1 cellular context compared by ENCODE assay signal in the genomic region with DNA sequence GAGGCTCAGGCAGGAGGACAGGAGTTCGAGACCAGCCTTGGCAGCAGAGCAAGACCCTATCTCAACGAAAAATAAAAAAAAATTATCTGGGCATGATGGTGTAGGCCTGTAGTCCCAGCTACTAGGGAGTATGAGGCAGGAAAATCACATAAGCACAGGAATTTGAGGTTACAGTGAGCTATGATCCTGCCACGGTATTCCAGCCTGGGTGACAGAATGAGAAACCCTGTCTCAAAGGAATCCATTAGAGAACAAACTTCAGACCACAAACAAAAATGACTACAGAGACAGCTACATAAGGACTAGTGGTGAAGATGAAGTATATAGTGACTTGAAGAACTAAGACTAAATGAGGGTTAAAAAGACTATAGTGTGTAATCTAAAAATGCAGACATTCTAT.
TF ChIP-seq lines count a peak whose summit lies in the region.

No MANE protein-coding gene starts in this region.

TF ChIP-seq in IMR-90, 13 proteins besides CTCF, POLR2A, EP300 and RAD21 (continued from another document):
- TF ChIP-seq, protein P1, sequence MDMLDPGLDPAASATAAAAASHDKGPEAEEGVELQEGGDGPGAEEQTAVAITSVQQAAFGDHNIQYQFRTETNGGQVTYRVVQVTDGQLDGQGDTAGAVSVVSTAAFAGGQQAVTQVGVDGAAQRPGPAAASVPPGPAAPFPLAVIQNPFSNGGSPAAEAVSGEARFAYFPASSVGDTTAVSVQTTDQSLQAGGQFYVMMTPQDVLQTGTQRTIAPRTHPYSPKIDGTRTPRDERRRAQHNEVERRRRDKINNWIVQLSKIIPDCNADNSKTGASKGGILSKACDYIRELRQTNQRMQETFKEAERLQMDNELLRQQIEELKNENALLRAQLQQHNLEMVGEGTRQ (IDR thresholded peaks at IDR 0.05; ENCODE audit: low read depth, low read length): no peak
- TF ChIP-seq MAFK (IDR thresholded peaks at IDR 0.05; ENCODE audit: low read depth, low read length): no peak
TF ChIP-seq in IMR-90: peak in this region for 0.
